In genomic region chr4:40897557-40898203, GRCh38 we compare ENCODE assay signal across 8 cellular contexts.
DNase-seq lines count a peak whose midpoint lies in the region; ATAC-seq and TF ChIP-seq lines count a peak whose summit lies in the region.

No MANE protein-coding gene starts in this region.

- TF ChIP-seq CTCF in C4-2B (conservative IDR thresholded peaks at IDR 0.05) = peak; percentile 91
- peak; percentile 84 for TF ChIP-seq CTCF in KMS-11 (conservative IDR thresholded peaks at IDR 0.05; ENCODE audit: low read depth, low read length)
- peak; percentile 75 for TF ChIP-seq CTCF in foreskin fibroblast (IDR thresholded peaks at IDR 0.05; ENCODE audit: low read depth, low read length)
- TF ChIP-seq CTCF in osteoblast (IDR thresholded peaks at IDR 0.05; ENCODE audit: extremely low read depth, low read depth, low read length) = peak; percentile 85
- peak; percentile 56 to 85 (median 74) for TF ChIP-seq CTCF in thyroid gland (IDR thresholded peaks at IDR 0.05)

- no peak overlapping the region for H3K9ac ChIP-seq in KMS-11

- H3K27ac Mint-ChIP-seq in activated T-helper 2 cell treated with anti-CD3 and anti-CD28 coated beads, Interferon-gamma antibody, Interleukin-2, Interleukin-4, amounts not matched to agents 10 μg/mL and 5 μg/mL and 100 μg/mL, durations not matched to agents 14 hours and 24 hours and 36 hours = no peak overlapping the region

- H3K4me3 Mint-ChIP-seq in activated T-helper 2 cell treated with anti-CD3 and anti-CD28 coated beads, Interferon-gamma antibody, Interleukin-2, Interleukin-4, amounts not matched to agents 10 μg/mL and 5 μg/mL and 100 μg/mL, durations not matched to agents 14 hours and 24 hours and 36 hours (ENCODE audit: low read depth) = peak overlapping the region; percentile 68

- DNase-seq in RPMI7951 (ENCODE audit: low read depth) (peak; percentile 61), foreskin fibroblast (peak in 1 of 2 donors; percentile 64), osteoblast (ENCODE audit: insufficient read length, low spot score, missing footprints) (peak; percentile 85), thyroid gland (peak; percentile 76 to 81)
- DNase-seq in activated T-helper 2 cell treated with anti-CD3 and anti-CD28 coated beads, Interferon-gamma antibody, Interleukin-2, Interleukin-4, amounts not matched to agents 10 μg/mL and 5 μg/mL and 100 μg/mL, durations not matched to agents 14 hours and 24 hours and 36 hours (ENCODE audit: low spot score) = peak; percentile 37

- H4K20me1 ChIP-seq in KMS-11 (ENCODE audit: insufficient read depth) (no peaks in the 10 kb centered on the region), osteoblast (ENCODE audit: insufficient read depth, low read length) (no peaks in the 10 kb centered on the region)

- H3K36me3 ChIP-seq in KMS-11 (ENCODE audit: insufficient read depth) (no peaks in the 10 kb centered on the region), osteoblast (ENCODE audit: insufficient read depth, low read length) (peaks cover 8% of the 10 kb centered on the region), thyroid gland (peaks cover 6 to 11% of the 10 kb centered on the region in 2 donors)

- intact Hi-C loops in activated T-helper 2 cell treated with anti-CD3 and anti-CD28 coated beads, Interferon-gamma antibody, Interleukin-2, Interleukin-4, amounts not matched to agents 10 μg/mL and 5 μg/mL and 100 μg/mL, durations not matched to agents 14 hours and 24 hours and 36 hours (cut with micrococcal nuclease) = loop anchor here (5.0 kb wide), 1 partner anchor 160 kb away; no protein-coding TSS in a partner anchor
- intact Hi-C loops in thyroid gland (cut with DNase I) = loop anchor here (5.0 kb wide), 1 partner anchor 160 kb away; no protein-coding TSS in a partner anchor

- H3K9me3 Mint-ChIP-seq in activated T-helper 2 cell treated with anti-CD3 and anti-CD28 coated beads, Interferon-gamma antibody, Interleukin-2, Interleukin-4, amounts not matched to agents 10 μg/mL and 5 μg/mL and 100 μg/mL, durations not matched to agents 14 hours and 24 hours and 36 hours = no peaks in the 10 kb centered on the region

- H3K27me3 ChIP-seq in KMS-11 (ENCODE audit: insufficient read depth, low read depth) (no peaks in the 10 kb centered on the region), osteoblast (ENCODE audit: insufficient read depth, low read length) (no peaks in the 10 kb centered on the region), thyroid gland (no peaks in the 10 kb centered on the region)

- H3K36me3 Mint-ChIP-seq in activated T-helper 2 cell treated with anti-CD3 and anti-CD28 coated beads, Interferon-gamma antibody, Interleukin-2, Interleukin-4, amounts not matched to agents 10 μg/mL and 5 μg/mL and 100 μg/mL, durations not matched to agents 14 hours and 24 hours and 36 hours (ENCODE audit: low read depth) = no peaks in the 10 kb centered on the region

- H3K4me1 Mint-ChIP-seq in activated T-helper 2 cell treated with anti-CD3 and anti-CD28 coated beads, Interferon-gamma antibody, Interleukin-2, Interleukin-4, amounts not matched to agents 10 μg/mL and 5 μg/mL and 100 μg/mL, durations not matched to agents 14 hours and 24 hours and 36 hours (ENCODE audit: low read depth) = peaks cover 4% of the 10 kb centered on the region

- peak; percentile 96 for ATAC-seq in GM19452 (IDR thresholded peaks at IDR 0.05; ENCODE audit: unreplicated experiment)

- no peaks in the 10 kb centered on the region for H3K9me3 ChIP-seq in osteoblast (ENCODE audit: low read depth, low read length)
- H3K9me3 ChIP-seq in thyroid gland = no peaks in the 10 kb centered on the region

- H3K27me3 Mint-ChIP-seq in activated T-helper 2 cell treated with anti-CD3 and anti-CD28 coated beads, Interferon-gamma antibody, Interleukin-2, Interleukin-4, amounts not matched to agents 10 μg/mL and 5 μg/mL and 100 μg/mL, durations not matched to agents 14 hours and 24 hours and 36 hours (ENCODE audit: low read depth) = no peaks in the 10 kb centered on the region

- H3K4me1 ChIP-seq in KMS-11 (ENCODE audit: low read depth, poor library complexity, severe bottlenecking) (peaks cover 7% of the 10 kb centered on the region), osteoblast (ENCODE audit: insufficient read depth, low read length) (no peaks in the 10 kb centered on the region), thyroid gland (peaks cover 0 to 3% of the 10 kb centered on the region in 2 donors)

- H3K4me3 ChIP-seq in KMS-11 (IDR thresholded peaks at IDR 0.05; ENCODE audit: insufficient read depth, low read depth, low read length) (no peak overlapping the region), foreskin fibroblast (ENCODE audit: low read depth in 1 of 2, low read length in 2 of 2) (no peak overlapping the region), osteoblast (ENCODE audit: insufficient read depth, low read length) (no peak overlapping the region), thyroid gland (replicated peaks in 1 of 3) (no peak overlapping the region)

- peak overlapping the region; percentile 21; the same call in 1 of the 2 replicates for H3K4me2 ChIP-seq in KMS-11
- H3K4me2 ChIP-seq in osteoblast (ENCODE audit: insufficient read depth, low read length) = peak overlapping the region; percentile 59

- TF ChIP-seq POLR2A in thyroid gland (IDR thresholded peaks at IDR 0.05) = no peak

- H2AFZ ChIP-seq in KMS-11 (ENCODE audit: low read depth) (peak overlapping the region; percentile 69; the same call in 1 of the 2 replicates), osteoblast (ENCODE audit: low read length) (no peak overlapping the region)

- no peaks in the 10 kb centered on the region for H3K79me2 ChIP-seq in KMS-11 (ENCODE audit: insufficient read depth, low read depth)
- H3K79me2 ChIP-seq in osteoblast (ENCODE audit: insufficient read depth, low read length) = no peaks in the 10 kb centered on the region

- H3K27ac ChIP-seq in C4-2B (no peak overlapping the region), KMS-11 (no peak overlapping the region), osteoblast (ENCODE audit: low read depth, low read length) (no peak overlapping the region), thyroid gland (no peak overlapping the region)

- WGBS in thyroid gland, 2 donors = 39 to 42% methylated on average over 10 of the region's 10 CpGs
